Comparison of ENCODE assay signal across 8 cellular contexts in the genomic region with DNA sequence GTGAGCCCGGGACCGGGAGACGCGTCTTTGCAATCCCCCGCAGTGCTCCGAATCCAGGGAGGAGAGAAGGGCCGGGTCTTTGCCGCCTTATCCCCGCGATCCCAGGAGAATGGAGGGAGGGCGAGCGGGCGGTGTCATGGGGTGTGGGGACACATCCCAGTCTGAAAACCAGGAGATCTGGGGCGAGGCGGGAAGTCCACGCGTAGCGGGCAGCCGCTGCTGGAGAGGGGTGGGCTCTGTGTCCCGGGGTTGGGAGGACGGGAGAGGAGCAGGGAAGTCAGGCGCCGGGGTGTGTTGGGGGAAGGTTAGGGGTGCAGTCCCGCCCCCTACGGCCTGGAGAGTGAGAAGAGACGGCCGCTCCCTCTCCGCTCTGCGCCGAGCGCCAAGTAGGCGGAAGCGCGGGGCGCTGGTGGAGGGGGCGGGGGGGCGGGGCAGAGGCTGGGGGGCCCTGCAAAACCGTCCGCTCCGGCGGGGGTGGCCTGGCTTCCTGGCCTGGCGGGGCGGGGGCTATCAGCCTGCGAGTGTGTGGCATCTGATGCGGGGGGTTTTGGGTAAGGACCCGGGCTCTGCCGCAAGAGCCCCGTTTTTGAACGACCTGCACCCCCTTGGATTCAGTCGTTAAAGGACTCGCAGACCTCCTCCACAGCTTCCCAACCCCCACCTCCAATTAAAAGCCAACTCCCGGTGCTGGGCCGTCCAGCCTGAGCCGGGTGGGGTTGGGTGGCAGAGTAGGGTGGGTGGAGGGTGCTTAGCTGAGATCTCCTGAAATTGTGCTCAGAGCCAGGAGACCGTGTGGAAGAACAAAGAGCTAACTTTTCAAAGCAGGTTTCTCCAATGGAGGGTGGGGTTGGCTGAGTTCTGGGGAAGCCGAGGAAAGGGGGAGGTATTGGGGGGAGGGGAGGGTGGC. TPM values are rescaled to one million over a fixed set of nuclear protein-coding genes. Genes with fewer than 3 reads are reported as not detected.
DNase-seq lines count a peak whose midpoint lies in the region; ATAC-seq and TF ChIP-seq lines count a peak whose summit lies in the region.

No MANE protein-coding gene starts in this region.

- H3K27ac Mint-ChIP-seq in effector memory CD8-positive, alpha-beta T cell = peak overlapping the region; percentile 98 to 100
- peak overlapping the region; percentile 99 for H3K27ac Mint-ChIP-seq in mesothelial cell of epicardium

- peak; percentile 75 for DNase-seq in Ammon's horn (ENCODE audit: low spot score)
- DNase-seq in NCI-H69 (lab: John Stamatoyannopoulos, UW) = peak; percentile 81
- peak; percentile 47 to 53 for DNase-seq in activated CD8-positive, alpha-beta memory T cell treated with anti-CD3 and anti-CD28 coated beads for 4 hours (ENCODE audit: low read depth in 2 of 2)
- DNase-seq in effector memory CD8-positive, alpha-beta T cell = peak; percentile 59 to 61 (median 59)
- DNase-seq in mesothelial cell of epicardium (ENCODE audit: low spot score in 2 of 2, unreplicated experiment in 2 of 2) = peak; percentile 45 to 67
- peak; percentile 82 for DNase-seq in stimulated activated CD8-positive, alpha-beta memory T cell treated with anti-CD3 and anti-CD28 coated beads, Interleukin-4, amount 100 ng/mL, for 48 hours

- H3K4me3 Mint-ChIP-seq in effector memory CD8-positive, alpha-beta T cell = peak overlapping the region; percentile 99
- H3K4me3 Mint-ChIP-seq in mesothelial cell of epicardium = peak overlapping the region; percentile 100

- no peaks in the 10 kb centered on the region for H3K9me3 Mint-ChIP-seq in effector memory CD8-positive, alpha-beta T cell
- H3K9me3 Mint-ChIP-seq in mesothelial cell of epicardium = no peaks in the 10 kb centered on the region

- no peak for TF ChIP-seq CTCF in mesothelial cell of epicardium (IDR thresholded peaks at IDR 0.05; ENCODE audit: unreplicated experiment)

- peaks cover 59 to 60% of the 10 kb centered on the region in 2 donors for H3K4me1 Mint-ChIP-seq in effector memory CD8-positive, alpha-beta T cell (ENCODE audit: low read depth in 2 of 2)
- H3K4me1 Mint-ChIP-seq in mesothelial cell of epicardium = peaks cover 53% of the 10 kb centered on the region

- peak; percentile 10 for ATAC-seq in GM21423 (IDR thresholded peaks at IDR 0.05; ENCODE audit: unreplicated experiment)
- ATAC-seq in effector memory CD8-positive, alpha-beta T cell (replicated peaks) = peak; percentile 45
- no peak for ATAC-seq in GM18907 (IDR thresholded peaks at IDR 0.05; ENCODE audit: unreplicated experiment)

- no peaks in the 10 kb centered on the region for H3K27me3 Mint-ChIP-seq in effector memory CD8-positive, alpha-beta T cell
- no peaks in the 10 kb centered on the region for H3K27me3 Mint-ChIP-seq in mesothelial cell of epicardium (ENCODE audit: low read depth)

- H3K36me3 Mint-ChIP-seq in effector memory CD8-positive, alpha-beta T cell (ENCODE audit: insufficient read depth) = peaks cover 69% of the 10 kb centered on the region
- H3K36me3 Mint-ChIP-seq in mesothelial cell of epicardium = no peaks in the 10 kb centered on the region

RNA-seq across cellular contexts. Expression of a gene that starts 0.7 kb away (rescaled TPM):
- 144 to 152 TPM (median 146 TPM) in 3 replicates for total RNA-seq in mesothelial cell of epicardium

RNA-seq across cellular contexts. Expression of a gene that starts 17.0 kb away (rescaled TPM):
- total RNA-seq in mesothelial cell of epicardium = 1,597 to 1,708 TPM (median 1,659 TPM) in 3 replicates

RNA-seq across cellular contexts. Expression of a gene that starts 45.4 kb away (rescaled TPM):
- total RNA-seq in mesothelial cell of epicardium = 19.5 to 20.9 TPM (median 20.5 TPM) in 3 replicates
